22 cellular contexts compared by ENCODE assay signal in genomic region chr19:16023558-16023915, GRCh38.
"Had no signal": no experiment of that assay in that cellular context is flagged by ENCODE, and none has a peak within 500 bp of the region (broad histone marks: within the 10 kb centered on the region; RNA-seq: fewer than 3 reads in every experiment).

No MANE protein-coding gene starts in this region.

- H3K27me3 Mint-ChIP-seq: natural killer cell treated with Interleukin-12 subunit alpha and Interleukin-12 subunit beta and Interleukin-15 and Interleukin-18, amount 100 ng/mL, for 72 hours; stimulated activated naive CD8-positive, alpha-beta T cell treated with anti-CD3 and anti-CD28 coated beads, Interleukin-15, amount 100 ng/mL, for 72 hours had no signal

- H3K36me3 Mint-ChIP-seq: immature natural killer cell; mesothelial cell of epicardium; naive B cell; natural killer cell treated with Interleukin-12 subunit alpha and Interleukin-12 subunit beta and Interleukin-15 and Interleukin-18, amount 100 ng/mL, for 72 hours had no signal

- H3K4me1 Mint-ChIP-seq: immature natural killer cell, mesothelial cell of epicardium, naive B cell, neural crest cell had no signal

- DNase-seq: effector CD4-positive, alpha-beta T cell; hypothalamus; immature natural killer cell; islet precursor cell; kidney glomerular epithelial cell; left colon; left ventricle myocardium inferior; lower lobe of right lung; mucosa of descending colon; naive B cell; psoas muscle; right cardiac atrium; stimulated activated CD4-positive, alpha-beta T cell treated with anti-CD3 and anti-CD28 coated beads, Interleukin-15, amount 100 ng/mL, for 24 hours; stimulated activated CD4-positive, alpha-beta T cell treated with anti-CD3 and anti-CD28 coated beads, Interleukin-2, amount 100 ng/mL, for 48 hours; stimulated activated naive CD4-positive, alpha-beta T cell; stimulated activated naive CD8-positive, alpha-beta T cell treated with anti-CD3 and anti-CD28 coated beads, Interleukin-15, amount 100 ng/mL, for 72 hours; transverse colon; uterus had no signal

- H3K27ac Mint-ChIP-seq: immature natural killer cell; mesothelial cell of epicardium; natural killer cell treated with Interleukin-12 subunit alpha and Interleukin-12 subunit beta and Interleukin-15 and Interleukin-18, amount 100 ng/mL, for 72 hours had no signal

- H3K4me3 Mint-ChIP-seq: immature natural killer cell; mesothelial cell of epicardium; naive B cell; natural killer cell treated with Interleukin-12 subunit alpha and Interleukin-12 subunit beta and Interleukin-15 and Interleukin-18, amount 100 ng/mL, for 72 hours; neural crest cell; stimulated activated naive CD8-positive, alpha-beta T cell treated with anti-CD3 and anti-CD28 coated beads, Interleukin-15, amount 100 ng/mL, for 72 hours had no signal

- ATAC-seq: left colon; lower lobe of right lung; mucosa of descending colon; natural killer cell treated with Interleukin-12 subunit alpha and Interleukin-12 subunit beta and Interleukin-15 and Interleukin-18, amount 100 ng/mL, for 72 hours; psoas muscle; right cardiac atrium; stimulated activated naive CD8-positive, alpha-beta T cell treated with anti-CD3 and anti-CD28 coated beads, Interleukin-15, amount 100 ng/mL, for 72 hours; upper lobe of right lung had no signal

- H3K9me3 Mint-ChIP-seq: immature natural killer cell; naive B cell; natural killer cell treated with Interleukin-12 subunit alpha and Interleukin-12 subunit beta and Interleukin-15 and Interleukin-18, amount 100 ng/mL, for 72 hours; neural crest cell; stimulated activated naive CD8-positive, alpha-beta T cell treated with anti-CD3 and anti-CD28 coated beads, Interleukin-15, amount 100 ng/mL, for 72 hours had no signal
